ENCODE assay signal across 8 cellular contexts in genomic region chr19:46786236-46787039, GRCh38.
A peak's percentile ranks its signal among the peaks of the same experiment; 100 is the strongest.
DNase-seq lines count a peak whose midpoint lies in the region; ATAC-seq and TF ChIP-seq lines count a peak whose summit lies in the region.

No MANE protein-coding gene starts in this region.

- H3K9me3 ChIP-seq in OCI-LY1 (ENCODE audit: low read length) (no peaks in the 10 kb centered on the region), mucosa of stomach (ENCODE audit: control insufficient read depth, low read length) (no peaks in the 10 kb centered on the region)

- H3K9ac ChIP-seq in OCI-LY1 (ENCODE audit: low read length) (peak overlapping the region; percentile 87), mucosa of stomach (ENCODE audit: low read length) (peak overlapping the region; percentile 86)

- H3K27me3 ChIP-seq in OCI-LY1 (ENCODE audit: insufficient read depth, low read length) (no peaks in the 10 kb centered on the region), mucosa of stomach (ENCODE audit: control insufficient read depth, insufficient read depth, low read length) (no peaks in the 10 kb centered on the region)

- ATAC-seq in HG02642 (IDR thresholded peaks at IDR 0.05; ENCODE audit: poor library complexity, unreplicated experiment) (peak; percentile 33), GM21526 (IDR thresholded peaks at IDR 0.05; ENCODE audit: low FRiP score, unreplicated experiment) (no peak)

- no peak overlapping the region for H2AFZ ChIP-seq in OCI-LY1 (ENCODE audit: low read length)

- H3K9me2 ChIP-seq in OCI-LY1 (ENCODE audit: low read depth, low read length) = no peaks in the 10 kb centered on the region

- DNase-seq in D341Med (ENCODE audit: low spot score) (peak; percentile 73), epithelial cell of prostate (ENCODE audit: low read depth, low spot score) (peak; percentile 29)
- DNase-seq in activated CD8-positive, alpha-beta memory T cell treated with anti-CD3 and anti-CD28 coated beads, Interleukin-2, amount 50 U/mL, for 1 hour (ENCODE audit: extremely low read depth) = peak; percentile 80
- peak; percentile 72 for DNase-seq in stimulated activated CD8-positive, alpha-beta memory T cell treated with anti-CD3 and anti-CD28 coated beads, Interleukin-7, amount 100 ng/mL, for 24 hours (ENCODE audit: low read depth)

- peaks cover 44% of the 10 kb centered on the region for H3K36me3 ChIP-seq in OCI-LY1 (ENCODE audit: insufficient read depth, low read length)
- peaks cover 7% of the 10 kb centered on the region for H3K36me3 ChIP-seq in mucosa of stomach (ENCODE audit: control insufficient read depth, insufficient read depth, low read length)

- TF ChIP-seq CTCF in OCI-LY1 (IDR thresholded peaks at IDR 0.05; ENCODE audit: low read length) = no peak

- peaks cover 6% of the 10 kb centered on the region; the same call in 1 of the 2 replicates for H3F3A ChIP-seq in OCI-LY1 (ENCODE audit: insufficient read depth, low read length)

- peaks cover 42% of the 10 kb centered on the region for H3K79me2 ChIP-seq in OCI-LY1 (ENCODE audit: insufficient read depth, low read length)

- H3K4me1 ChIP-seq in OCI-LY1 (ENCODE audit: insufficient read depth, low read length, severe bottlenecking) (peaks cover 31% of the 10 kb centered on the region), mucosa of stomach (ENCODE audit: control insufficient read depth, insufficient read depth, low read length) (peaks cover 48% of the 10 kb centered on the region)

- H3K27ac ChIP-seq in OCI-LY1 (ENCODE audit: low read depth, low read length, poor library complexity, severe bottlenecking) (peak overlapping the region; percentile 95), epithelial cell of prostate (peak overlapping the region; percentile 99)

- H3K4me3 ChIP-seq in OCI-LY1 (ENCODE audit: low read depth, low read length, poor library complexity, severe bottlenecking) (peak overlapping the region; percentile 98), mucosa of stomach (ENCODE audit: low read length) (peak overlapping the region; percentile 57)

- H4K20me1 ChIP-seq in OCI-LY1 (ENCODE audit: insufficient read depth, low read length) = no peaks in the 10 kb centered on the region

- peak overlapping the region; percentile 85 for H3K4me2 ChIP-seq in OCI-LY1 (ENCODE audit: low read length)

Comparison
In these comparisons a context has a peak if more than half of its experiments do, and no peak if none do; other contexts are left out.
1. DNase-seq: peak in every context shown above with its lines; median percentile 80 in activated CD8-positive, alpha-beta memory T cell treated with anti-CD3 and anti-CD28 coated beads, Interleukin-2, amount 50 U/mL, for 1 hour; 73 in D341Med; 72 in stimulated activated CD8-positive, alpha-beta memory T cell treated with anti-CD3 and anti-CD28 coated beads, Interleukin-7, amount 100 ng/mL, for 24 hours; 29 in epithelial cell of prostate.